In genomic region chr20:52219441-52219840, GRCh38 we compare ENCODE assay signal across 15 cellular contexts. TPM values are rescaled to one million over a fixed set of nuclear protein-coding genes. Genes with fewer than 3 reads are reported as not detected.
DNase-seq lines count a peak whose midpoint lies in the region; ATAC-seq and TF ChIP-seq lines count a peak whose summit lies in the region.
"Had no signal": no experiment of that assay in that cellular context is flagged by ENCODE, and none has a peak within 500 bp of the region (broad histone marks: within the 10 kb centered on the region; RNA-seq: fewer than 3 reads in every experiment).

No MANE protein-coding gene starts in this region.

- H3K27ac ChIP-seq in HCT116 (ENCODE audit: low read depth, low read length) (no peak overlapping the region), OCI-LY7 (ENCODE audit: low read depth, low read length, poor library complexity, severe bottlenecking) (no peak overlapping the region)
- H3K27ac ChIP-seq: HL-60, ovary, upper lobe of left lung had no signal

- no peak for TF ChIP-seq POLR2A in HCT116 (IDR thresholded peaks at IDR 0.05; ENCODE audit: borderline replicate concordance, extremely low read depth, insufficient read depth, insufficient read length)

- H3K9me3 ChIP-seq in HCT116 (ENCODE audit: control insufficient read depth in 1 of 2, insufficient read depth in 1 of 2, low read depth in 1 of 2, low read length in 2 of 2) (no peaks in the 10 kb centered on the region), OCI-LY7 (ENCODE audit: low read length) (no peaks in the 10 kb centered on the region)

- H4K20me1 ChIP-seq in HCT116 (ENCODE audit: insufficient read depth) (no peaks in the 10 kb centered on the region), OCI-LY7 (ENCODE audit: insufficient read depth, low read length) (no peaks in the 10 kb centered on the region)

- H3K4me3 ChIP-seq in HCT116 (replicated peaks in 1 of 2; ENCODE audit: low read depth in 1 of 2, low read length in 2 of 2), result no peak overlapping the region
- no peak overlapping the region for H3K4me3 ChIP-seq in OCI-LY7 (ENCODE audit: low read depth, low read length, poor library complexity, severe bottlenecking)
- H3K4me3 ChIP-seq: ovary, upper lobe of left lung had no signal

- H2AFZ ChIP-seq in HCT116 (ENCODE audit: low read depth, low read length, poor library complexity, severe bottlenecking) (no peak overlapping the region), OCI-LY7 (ENCODE audit: low read length) (no peak overlapping the region)

- H3K9me2 ChIP-seq in HCT116 (ENCODE audit: insufficient read depth) (no peaks in the 10 kb centered on the region), OCI-LY7 (ENCODE audit: insufficient read depth, low read length) (no peaks in the 10 kb centered on the region)

- CTCF ChIA-PET in HCT116 (lab: Charles Lee), result interaction anchor here (1.2 to 2.6 kb wide), 2 partner anchors 62 to 91 kb away, joined by 3 to 7 read pairs; no protein-coding TSS in a partner anchor
- CTCF ChIA-PET in OCI-LY7 (lab: Charles Lee; ENCODE audit: unreplicated experiment), result no interaction called here

- H3K4me2 ChIP-seq in HCT116 (ENCODE audit: low read length) (no peak overlapping the region), OCI-LY7 (ENCODE audit: low read length) (no peak overlapping the region)

- no peaks in the 10 kb centered on the region for H3K4me1 ChIP-seq in HCT116 (ENCODE audit: control insufficient read depth in 1 of 2, insufficient read depth in 2 of 2, low read length in 2 of 2)
- H3K4me1 ChIP-seq in OCI-LY7 (ENCODE audit: insufficient read depth, low read length, poor library complexity, severe bottlenecking), result no peaks in the 10 kb centered on the region
- H3K4me1 ChIP-seq: upper lobe of left lung had no signal

- RAD21 ChIA-PET in HCT116 (lab: Charles Lee; ENCODE audit: low non-redundant PET in 1 of 2, low total read pairs in 2 of 2, uncharacterized antibody in 2 of 2, unreplicated experiment in 2 of 2), result no interaction called here

- H3K27me3 ChIP-seq in HCT116 (ENCODE audit: insufficient read depth, low read length), result no peaks in the 10 kb centered on the region
- H3K27me3 ChIP-seq: ovary, upper lobe of left lung had no signal

- POLR2A ChIA-PET in HCT116 (lab: Charles Lee), result interaction anchor here (0.6 kb wide), 1 partner anchor 15 kb away, joined by 3 read pairs; no protein-coding TSS in a partner anchor
- POLR2A ChIA-PET in OCI-LY7 (lab: Charles Lee), result interaction anchor here (0.7 kb wide), 1 partner anchor 412 kb away, joined by 3 read pairs; no protein-coding TSS in a partner anchor

- intact Hi-C loops in HCT116 (cut with micrococcal nuclease), result loop anchor here (1.0 kb wide), 1 partner anchor 91 kb away; no protein-coding TSS in a partner anchor
- intact Hi-C loops in OCI-LY7 (cut with micrococcal nuclease; ENCODE audit: unreplicated experiment), result loop anchor here (2.0 kb wide), 1 partner anchor 91 kb away; no protein-coding TSS in a partner anchor

- H3K9ac ChIP-seq in HCT116 (ENCODE audit: low read length), result no peak overlapping the region

- TF ChIP-seq RAD21 in HCT116 (IDR thresholded peaks at IDR 0.05; ENCODE audit: low read depth), result peak; percentile 49

- peak; percentile 25 to 45 (median 34); a peak in 3 of 6 replicates for TF ChIP-seq CTCF in HCT116 (IDR thresholded peaks at IDR 0.05 in 2 of 3, conservative IDR thresholded peaks at IDR 0.05 in 1 of 3; ENCODE audit: borderline replicate concordance in 1 of 3, insufficient read depth in 1 of 3, low read depth in 2 of 3, low read length in 2 of 3)
- 0 out of 2 replicates have a peak, but pooled peaks have one; percentile 16 for TF ChIP-seq CTCF in OCI-LY7 (conservative IDR thresholded peaks at IDR 0.05; ENCODE audit: low read length)

- BruUV-seq in HCT116 (replicated peaks; lab: Mats Ljungman, UMichigan), result no TSS peak
- no TSS peak for BruUV-seq in OCI-LY7 (replicated peaks; lab: Mats Ljungman, UMichigan)

- H3K36me3 ChIP-seq in HCT116 (ENCODE audit: control insufficient read depth in 1 of 2, insufficient read depth in 2 of 2, low read length in 2 of 2), result no peaks in the 10 kb centered on the region
- no peaks in the 10 kb centered on the region for H3K36me3 ChIP-seq in OCI-LY7 (ENCODE audit: insufficient read depth, low read length)
- H3K36me3 ChIP-seq: ovary, upper lobe of left lung had no signal

- DNase-seq in NCI-H146 (lab: John Stamatoyannopoulos, UW) (peak; percentile 36), NCI-H146 treated with DMSO at 0.1 percent for 48 hours (lab: John Stamatoyannopoulos, UW; ENCODE audit: unreplicated experiment) (no peak), HCT116 (ENCODE audit: low read depth, low spot score) (no peak), OCI-LY7 (ENCODE audit: low spot score) (peak; percentile 5), iPS DF 4.7 (ENCODE audit: extremely low read depth, low spot score) (peak; percentile 3), SW 1271 (lab: John Stamatoyannopoulos, UW) (no peak)
- DNase-seq: aorta, hypothalamus, NCI-H1694, ovary, RPMI8226, upper lobe of left lung had no signal

- H3K79me2 ChIP-seq in HCT116 (ENCODE audit: insufficient read depth, low read length) (no peaks in the 10 kb centered on the region), OCI-LY7 (ENCODE audit: insufficient read depth, low read depth, low read length) (no peaks in the 10 kb centered on the region)

- ATAC-seq in HCT116, result peak; percentile 80
- ATAC-seq in HG03175 (IDR thresholded peaks at IDR 0.05; ENCODE audit: unreplicated experiment), result no peak
- ATAC-seq in GM18858 (IDR thresholded peaks at IDR 0.05; ENCODE audit: unreplicated experiment), result no peak

TF ChIP-seq in HCT116, 20 proteins besides CTCF, POLR2A, EP300 and RAD21:
- TF ChIP-seq SP1 (IDR thresholded peaks at IDR 0.05; ENCODE audit: low read depth) (no peak), CBX3 (IDR thresholded peaks at IDR 0.05; ENCODE audit: low read depth) (no peak)

RNA-seq across cellular contexts. Expression of gene ZFP64, which starts 27.9 kb away (rescaled TPM):
- total RNA-seq in HCT116 (2021; ENCODE audit: unreplicated experiment) (16.0 TPM), OCI-LY7 (2022) (16.7 and 19.0 TPM in 2 replicates)
- polyA plus RNA-seq in HCT116 (2012), result 15.8 and 19.7 TPM in 2 replicates
- 10.0 and 14.4 TPM in 2 replicates for total RNA-seq in OCI-LY7 (2014; rRNA removed; shearing (Covaris generic))

Comparison
In these comparisons a context has a peak if more than half of its experiments do, and no peak if none do; other contexts are left out.
1. DNase-seq: peak in NCI-H146 (single experiment), OCI-LY7 (single experiment) and iPS DF 4.7 (single experiment); none in NCI-H146 treated with DMSO at 0.1 percent for 48 hours (single experiment), HCT116 (single experiment) and SW 1271 (0 of 2).